ENCODE assay signal across 39 cellular contexts in genomic region chr19:36172852-36173251, GRCh38. TPM values are rescaled to one million over a fixed set of nuclear protein-coding genes. Genes with fewer than 3 reads are reported as not detected.
"Had no signal": no experiment of that assay in that cellular context is flagged by ENCODE, and none has a peak within 500 bp of the region (broad histone marks: within the 10 kb centered on the region; RNA-seq: fewer than 3 reads in every experiment).

No MANE protein-coding gene starts in this region.

- DNase-seq: activated CD4-positive, alpha-beta memory T cell treated with anti-CD3 and anti-CD28 coated beads, Interleukin-2, amount 10 ng/mL, durations not matched to agents 7 days and 5 days; activated CD4-positive, alpha-beta T cell treated with anti-CD3 and anti-CD28 coated beads for 1 hour; activated CD4-positive, alpha-beta T cell treated with anti-CD3 and anti-CD28 coated beads for 36 hours; activated CD4-positive, alpha-beta T cell treated with anti-CD3 and anti-CD28 coated beads for 48 hours; activated CD4-positive, alpha-beta T cell treated with anti-CD3 and anti-CD28 coated beads, Interleukin-2, amount 10 ng/mL, durations not matched to agents 7 days and 5 days; activated CD4-positive, alpha-beta T cell treated with anti-CD3 and anti-CD28 coated beads, Interleukin-2, amount 50 U/mL, for 48 hours; activated CD4-positive, CD25-positive, alpha-beta regulatory T cell; activated CD8-positive, alpha-beta memory T cell treated with anti-CD3 and anti-CD28 coated beads for 24 hours; activated CD8-positive, alpha-beta memory T cell treated with anti-CD3 and anti-CD28 coated beads, Interleukin-2, amount 10 ng/mL, durations not matched to agents 7 days and 5 days; activated CD8-positive, alpha-beta memory T cell treated with anti-CD3 and anti-CD28 coated beads, Interleukin-2, amount 50 U/mL, for 48 hours; activated CD8-positive, alpha-beta T cell treated with anti-CD3 and anti-CD28 coated beads, Interleukin-2, amount 10 ng/mL, durations not matched to agents 7 days and 5 days; activated effector memory CD4-positive, alpha-beta T cell treated with Interleukin-2 at 50 U/mL for 16 hours; activated gamma-delta T cell; activated naive CD4-positive, alpha-beta T cell treated with anti-CD3 and anti-CD28 coated beads, Interleukin-2, amount 10 ng/mL, durations not matched to agents 7 days and 5 days; activated naive CD4-positive, alpha-beta T cell treated with Interleukin-2 at 50 U/mL for 16 hours; activated naive CD8-positive, alpha-beta T cell treated with anti-CD3 and anti-CD28 coated beads, Interleukin-2, amount 10 ng/mL, durations not matched to agents 7 days and 5 days; activated naive CD8-positive, alpha-beta T cell treated with anti-CD3 and anti-CD28 coated beads, Interleukin-2, amount 50 U/mL, for 24 hours; activated T-cell treated with anti-CD3 and anti-CD28 coated beads, Interleukin-2, amount 50 U/mL, for 24 hours; activated T-cell treated with anti-CD3 and anti-CD28 coated beads, Interleukin-2, amount 50 U/mL, for 48 hours; amygdala; anterior cingulate cortex; caudate nucleus; cerebellar nuclear complex; T-helper 1 cell; T-helper 2 cell; T-helper 9 cell; WERI-Rb-1 had no signal

- H3K9me3 ChIP-seq: ascending aorta had no signal

- H3K9me3 Mint-ChIP-seq: activated CD4-positive, alpha-beta memory T cell treated with anti-CD3 and anti-CD28 coated beads, Interleukin-2, amount 10 ng/mL, durations not matched to agents 7 days and 5 days; activated CD4-positive, alpha-beta T cell treated with anti-CD3 and anti-CD28 coated beads, Interleukin-2, amount 10 ng/mL, durations not matched to agents 7 days and 5 days; activated naive CD4-positive, alpha-beta T cell treated with anti-CD3 and anti-CD28 coated beads, Interleukin-2, amount 10 ng/mL, durations not matched to agents 7 days and 5 days; activated naive CD4-positive, alpha-beta T cell treated with anti-CD3 and anti-CD28 coated beads, Interleukin-2, amount 50 U/mL, for 24 hours; activated naive CD8-positive, alpha-beta T cell treated with anti-CD3 and anti-CD28 coated beads, Interleukin-2, amount 10 ng/mL, durations not matched to agents 7 days and 5 days; activated naive CD8-positive, alpha-beta T cell treated with anti-CD3 and anti-CD28 coated beads, Interleukin-2, amount 50 U/mL, for 24 hours; activated T-cell treated with anti-CD3 and anti-CD28 coated beads, Interleukin-2, amount 50 U/mL, for 24 hours; activated T-helper 2 cell treated with anti-CD3 and anti-CD28 coated beads, Interferon-gamma antibody, Interleukin-2, Interleukin-4, amounts not matched to agents 10 μg/mL and 5 μg/mL and 100 μg/mL, durations not matched to agents 14 hours and 24 hours and 36 hours; central memory CD8-positive, alpha-beta T cell; T-helper 1 cell treated with Interleukin-12 subunit alpha and Interleukin-12 subunit beta and Interleukin-4 antibody, amounts not matched to agents 30 μg/mL and 1 μg/mL, for 36 hours; T-helper 2 cell treated with Interferon-gamma antibody and Interleukin-4, amounts not matched to agents 5 μg/mL and 100 μg/mL, for 36 hours; WTC11 had no signal

- H3K27ac ChIP-seq: ascending aorta, cardiac muscle cell, WERI-Rb-1 had no signal

- H3K36me3 ChIP-seq: ascending aorta, cardiac muscle cell, WERI-Rb-1 had no signal

- FAIRE-seq: bronchial epithelial cell, TTC549 had no signal

- H3K36me3 Mint-ChIP-seq: activated CD8-positive, alpha-beta memory T cell treated with anti-CD3 and anti-CD28 coated beads, Interleukin-2, amount 10 ng/mL, durations not matched to agents 7 days and 5 days; activated naive CD4-positive, alpha-beta T cell treated with anti-CD3 and anti-CD28 coated beads, Interleukin-2, amount 10 ng/mL, durations not matched to agents 7 days and 5 days; activated naive CD4-positive, alpha-beta T cell treated with anti-CD3 and anti-CD28 coated beads, Interleukin-2, amount 50 U/mL, for 24 hours; activated naive CD8-positive, alpha-beta T cell; activated naive CD8-positive, alpha-beta T cell treated with anti-CD3 and anti-CD28 coated beads, Interleukin-2, amount 10 ng/mL, durations not matched to agents 7 days and 5 days; WTC11 had no signal

- H3K27ac Mint-ChIP-seq: activated CD4-positive, alpha-beta memory T cell treated with anti-CD3 and anti-CD28 coated beads, Interleukin-2, amount 10 ng/mL, durations not matched to agents 7 days and 5 days; activated CD4-positive, alpha-beta T cell treated with anti-CD3 and anti-CD28 coated beads for 36 hours; activated CD4-positive, alpha-beta T cell treated with anti-CD3 and anti-CD28 coated beads, Interleukin-2, amount 10 ng/mL, durations not matched to agents 7 days and 5 days; activated CD8-positive, alpha-beta memory T cell treated with anti-CD3 and anti-CD28 coated beads, Interleukin-2, amount 10 ng/mL, durations not matched to agents 7 days and 5 days; activated CD8-positive, alpha-beta T cell treated with anti-CD3 and anti-CD28 coated beads, Interleukin-2, amount 10 ng/mL, durations not matched to agents 7 days and 5 days; activated naive CD4-positive, alpha-beta T cell treated with anti-CD3 and anti-CD28 coated beads, Interleukin-2, amount 10 ng/mL, durations not matched to agents 7 days and 5 days; activated naive CD4-positive, alpha-beta T cell treated with anti-CD3 and anti-CD28 coated beads, Interleukin-2, amount 50 U/mL, for 24 hours; activated naive CD8-positive, alpha-beta T cell; activated naive CD8-positive, alpha-beta T cell treated with anti-CD3 and anti-CD28 coated beads, Interleukin-2, amount 10 ng/mL, durations not matched to agents 7 days and 5 days; activated naive CD8-positive, alpha-beta T cell treated with anti-CD3 and anti-CD28 coated beads, Interleukin-2, amount 50 U/mL, for 24 hours; activated T-cell treated with anti-CD3 and anti-CD28 coated beads, Interleukin-2, amount 50 U/mL, for 24 hours; activated T-helper 2 cell treated with anti-CD3 and anti-CD28 coated beads, Interferon-gamma antibody, Interleukin-2, Interleukin-4, amounts not matched to agents 10 μg/mL and 5 μg/mL and 100 μg/mL, durations not matched to agents 14 hours and 24 hours and 36 hours; brain; T-helper 1 cell treated with Interleukin-12 subunit alpha and Interleukin-12 subunit beta and Interleukin-4 antibody, amounts not matched to agents 30 μg/mL and 1 μg/mL, for 36 hours; T-helper 2 cell treated with Interferon-gamma antibody and Interleukin-4, amounts not matched to agents 5 μg/mL and 100 μg/mL, for 36 hours; WTC11 had no signal

- H3K27me3 Mint-ChIP-seq: activated CD4-positive, alpha-beta memory T cell treated with anti-CD3 and anti-CD28 coated beads, Interleukin-2, amount 10 ng/mL, durations not matched to agents 7 days and 5 days; activated CD4-positive, alpha-beta T cell treated with anti-CD3 and anti-CD28 coated beads for 36 hours; activated CD4-positive, alpha-beta T cell treated with anti-CD3 and anti-CD28 coated beads, Interleukin-2, amount 10 ng/mL, durations not matched to agents 7 days and 5 days; activated naive CD4-positive, alpha-beta T cell treated with anti-CD3 and anti-CD28 coated beads, Interleukin-2, amount 50 U/mL, for 24 hours; activated naive CD8-positive, alpha-beta T cell; activated naive CD8-positive, alpha-beta T cell treated with anti-CD3 and anti-CD28 coated beads, Interleukin-2, amount 50 U/mL, for 24 hours; activated T-cell treated with anti-CD3 and anti-CD28 coated beads, Interleukin-2, amount 50 U/mL, for 24 hours; brain; central memory CD8-positive, alpha-beta T cell had no signal

- H3K4me3 Mint-ChIP-seq: activated CD4-positive, alpha-beta memory T cell treated with anti-CD3 and anti-CD28 coated beads, Interleukin-2, amount 10 ng/mL, durations not matched to agents 7 days and 5 days; activated CD4-positive, alpha-beta T cell treated with anti-CD3 and anti-CD28 coated beads for 36 hours; activated CD4-positive, alpha-beta T cell treated with anti-CD3 and anti-CD28 coated beads, Interleukin-2, amount 10 ng/mL, durations not matched to agents 7 days and 5 days; activated CD8-positive, alpha-beta memory T cell treated with anti-CD3 and anti-CD28 coated beads, Interleukin-2, amount 10 ng/mL, durations not matched to agents 7 days and 5 days; activated CD8-positive, alpha-beta T cell treated with anti-CD3 and anti-CD28 coated beads, Interleukin-2, amount 10 ng/mL, durations not matched to agents 7 days and 5 days; activated naive CD4-positive, alpha-beta T cell treated with anti-CD3 and anti-CD28 coated beads, Interleukin-2, amount 10 ng/mL, durations not matched to agents 7 days and 5 days; activated naive CD4-positive, alpha-beta T cell treated with anti-CD3 and anti-CD28 coated beads, Interleukin-2, amount 50 U/mL, for 24 hours; activated naive CD8-positive, alpha-beta T cell; activated naive CD8-positive, alpha-beta T cell treated with anti-CD3 and anti-CD28 coated beads, Interleukin-2, amount 10 ng/mL, durations not matched to agents 7 days and 5 days; activated naive CD8-positive, alpha-beta T cell treated with anti-CD3 and anti-CD28 coated beads, Interleukin-2, amount 50 U/mL, for 24 hours; activated T-cell treated with anti-CD3 and anti-CD28 coated beads, Interleukin-2, amount 50 U/mL, for 24 hours; brain; central memory CD8-positive, alpha-beta T cell; T-helper 1 cell treated with Interleukin-12 subunit alpha and Interleukin-12 subunit beta and Interleukin-4 antibody, amounts not matched to agents 30 μg/mL and 1 μg/mL, for 36 hours; T-helper 2 cell treated with Interferon-gamma antibody and Interleukin-4, amounts not matched to agents 5 μg/mL and 100 μg/mL, for 36 hours; WTC11 had no signal

- H3K4me1 ChIP-seq: ascending aorta had no signal

- H3K27me3 ChIP-seq: ascending aorta, cardiac muscle cell had no signal

- H3K4me3 ChIP-seq: ascending aorta, cardiac muscle cell had no signal

RNA-seq across cellular contexts. Expression of gene COX7A1, which starts 20.6 kb away (rescaled TPM):
- total RNA-seq: activated CD4-positive, alpha-beta memory T cell treated with anti-CD3 and anti-CD28 coated beads, Interleukin-2, amount 10 ng/mL, durations not matched to agents 7 days and 5 days; activated CD4-positive, alpha-beta T cell treated with anti-CD3 and anti-CD28 coated beads for 36 hours; activated CD4-positive, alpha-beta T cell treated with anti-CD3 and anti-CD28 coated beads, Interleukin-2, amount 10 ng/mL, durations not matched to agents 7 days and 5 days; activated CD8-positive, alpha-beta memory T cell treated with anti-CD3 and anti-CD28 coated beads, Interleukin-2, amount 10 ng/mL, durations not matched to agents 7 days and 5 days; activated CD8-positive, alpha-beta T cell treated with anti-CD3 and anti-CD28 coated beads, Interleukin-2, amount 10 ng/mL, durations not matched to agents 7 days and 5 days; activated naive CD8-positive, alpha-beta T cell treated with anti-CD3 and anti-CD28 coated beads, Interleukin-2, amount 10 ng/mL, durations not matched to agents 7 days and 5 days; activated T-helper 2 cell treated with anti-CD3 and anti-CD28 coated beads, Interferon-gamma antibody, Interleukin-2, Interleukin-4, amounts not matched to agents 10 μg/mL and 5 μg/mL and 100 μg/mL, durations not matched to agents 14 hours and 24 hours and 36 hours; cardiac muscle cell had no signal
